ENCODE assay signal across 28 cellular contexts in genomic region chr17:9004961-9005285, GRCh38. TPM values are rescaled to one million over a fixed set of nuclear protein-coding genes. Genes with fewer than 3 reads are reported as not detected.
DNase-seq lines count a peak whose midpoint lies in the region; TF ChIP-seq lines count a peak whose summit lies in the region.
"Had no signal": no experiment of that assay in that cellular context is flagged by ENCODE, and none has a peak within 500 bp of the region (broad histone marks: within the 10 kb centered on the region; RNA-seq: fewer than 3 reads in every experiment).

No MANE protein-coding gene starts in this region.

- H3K36me3 ChIP-seq in HUES6 (ENCODE audit: control insufficient read depth, insufficient read depth, low read length), result no peaks in the 10 kb centered on the region
- no peaks in the 10 kb centered on the region for H3K36me3 ChIP-seq in endodermal cell (ENCODE audit: control insufficient read depth, insufficient read depth, low read length)

- 33 to 62% methylated on average over 1 to 6 of the region's 6 CpGs for WGBS in endodermal cell (ENCODE audit: insufficient coverage in 1 of 2, insufficient read length in 1 of 2), 2 experiments

- no peaks in the 10 kb centered on the region for H3K9me3 Mint-ChIP-seq in endodermal cell
- H3K9me3 Mint-ChIP-seq in nephron progenitor cell, result no peaks in the 10 kb centered on the region
- H3K9me3 Mint-ChIP-seq: stimulated activated naive B cell treated with anti-CD40 and anti-IgM and Interleukin-4, amounts not matched to agents 10 μg/mL and 1 μg/mL and 100 μg/mL, for 72 hours; T-helper 1 cell treated with Interleukin-12 subunit alpha and Interleukin-12 subunit beta and Interleukin-4 antibody, amounts not matched to agents 30 μg/mL and 1 μg/mL, for 36 hours had no signal

- H3K27ac ChIP-seq in HUES6 (ENCODE audit: low read depth, low read length), result no peak overlapping the region
- H3K27ac ChIP-seq in endodermal cell (ENCODE audit: low read depth, low read length), result no peak overlapping the region
- no peak overlapping the region for H3K27ac ChIP-seq in dorsolateral prefrontal cortex
- H3K27ac ChIP-seq: 22Rv1, body of pancreas, C4-2B, PC-9, SK-N-MC had no signal

- H3K36me3 Mint-ChIP-seq in endodermal cell (ENCODE audit: low read depth) (no peaks in the 10 kb centered on the region), nephron progenitor cell (ENCODE audit: low read depth) (no peaks in the 10 kb centered on the region)

- H3K27me3 Mint-ChIP-seq in endodermal cell (ENCODE audit: insufficient read depth), result peaks cover 87% of the 10 kb centered on the region
- H3K27me3 Mint-ChIP-seq in nephron progenitor cell (ENCODE audit: low read depth, poor library complexity), result peaks cover 80% of the 10 kb centered on the region

- no peak overlapping the region for H3K9ac ChIP-seq in HUES6 (ENCODE audit: low read length)
- no peak overlapping the region for H3K9ac ChIP-seq in endodermal cell (ENCODE audit: extremely low read depth, low read length, poor library complexity, severe bottlenecking)

- H3K9me3 ChIP-seq in HUES6 (ENCODE audit: control insufficient read depth, insufficient read depth, low read depth, low read length) (peaks cover 3% of the 10 kb centered on the region; the same call in 1 of the 2 replicates), endodermal cell (ENCODE audit: control insufficient read depth, low read length) (peaks cover 26% of the 10 kb centered on the region)
- H3K9me3 ChIP-seq: body of pancreas had no signal

- peaks cover 5% of the 10 kb centered on the region for H3K4me1 Mint-ChIP-seq in endodermal cell
- H3K4me1 Mint-ChIP-seq in nephron progenitor cell, result peaks cover 48% of the 10 kb centered on the region

- H3K4me3 Mint-ChIP-seq in endodermal cell, result peak overlapping the region; percentile 62
- peak overlapping the region; percentile 81 for H3K4me3 Mint-ChIP-seq in nephron progenitor cell
- H3K4me3 Mint-ChIP-seq: T-helper 1 cell treated with Interleukin-12 subunit alpha and Interleukin-12 subunit beta and Interleukin-4 antibody, amounts not matched to agents 30 μg/mL and 1 μg/mL, for 36 hours had no signal

- intact Hi-C loops in dorsolateral prefrontal cortex (cut with DNase I), result loop anchor here in 1 of 2 donors (10.0 kb wide), 1 partner anchor 50 kb away; no protein-coding TSS in a partner anchor

- H3K27ac Mint-ChIP-seq in endodermal cell (no peak overlapping the region), nephron progenitor cell (no peak overlapping the region)
- H3K27ac Mint-ChIP-seq: stimulated activated naive B cell treated with anti-CD40 and anti-IgM and Interleukin-4, amounts not matched to agents 10 μg/mL and 1 μg/mL and 100 μg/mL, for 72 hours; T-helper 1 cell treated with Interleukin-12 subunit alpha and Interleukin-12 subunit beta and Interleukin-4 antibody, amounts not matched to agents 30 μg/mL and 1 μg/mL, for 36 hours had no signal

- H3K4me1 ChIP-seq in HUES6 (ENCODE audit: control insufficient read depth, insufficient read depth, low read length) (peaks cover 20% of the 10 kb centered on the region), endodermal cell (ENCODE audit: control insufficient read depth, insufficient read depth, low read length) (no peaks in the 10 kb centered on the region)

- peak overlapping the region; percentile 62 for H3K4me3 ChIP-seq in HUES6 (ENCODE audit: low read depth, low read length)
- peak overlapping the region; percentile 80 for H3K4me3 ChIP-seq in endodermal cell (ENCODE audit: low read length)
- no peak overlapping the region for H3K4me3 ChIP-seq in dorsolateral prefrontal cortex
- H3K4me3 ChIP-seq: body of pancreas, PC-9, SK-N-MC had no signal

- DNase-seq in activated CD8-positive, alpha-beta memory T cell treated with anti-CD3 and anti-CD28 coated beads for 24 hours, result peak; percentile 51
- no peak for DNase-seq in activated CD8-positive, alpha-beta memory T cell treated with anti-CD3 and anti-CD28 coated beads, Interleukin-2, amount 50 U/mL, for 4 hours
- DNase-seq in endodermal cell (no peak), nephron progenitor cell (no peak), dorsolateral prefrontal cortex (no peak), medulla oblongata (ENCODE audit: extremely low spot score) (no peak)
- no peak for DNase-seq in stimulated activated CD4-positive, alpha-beta T cell treated with anti-CD3 and anti-CD28 coated beads, Interleukin-2, amount 100 ng/mL, for 48 hours
- DNase-seq: activated CD4-positive, alpha-beta T cell treated with anti-CD3 and anti-CD28 coated beads, Interleukin-2, amount 50 U/mL, for 48 hours; activated effector memory CD4-positive, alpha-beta T cell treated with Interleukin-2 at 50 U/mL for 16 hours; body of pancreas; DND-41; foreskin melanocyte; GF-D8; left cardiac atrium; NCI-H146; NCI-H226; NCI-H526 treated with DMSO at 0.1 percent for 48 hours; occipital lobe; PC-9; stimulated activated naive B cell treated with anti-CD40 and anti-IgM and Interleukin-4, amounts not matched to agents 10 μg/mL and 1 μg/mL and 100 μg/mL, for 72 hours had no signal

- TF ChIP-seq CTCF in endodermal cell (conservative IDR thresholded peaks at IDR 0.05) (no peak), nephron progenitor cell (IDR thresholded peaks at IDR 0.05) (no peak), dorsolateral prefrontal cortex (IDR thresholded peaks at IDR 0.05 in 54 of 56, conservative IDR thresholded peaks at IDR 0.05 in 2 of 56; ENCODE audit: low read depth in 1 of 56, partially characterized antibody in 56 of 56) (no peak)

- H3K27me3 ChIP-seq in HUES6 (ENCODE audit: control insufficient read depth, insufficient read depth, low read length) (peaks cover 93% of the 10 kb centered on the region), endodermal cell (ENCODE audit: control insufficient read depth, insufficient read depth, low read length, poor library complexity, severe bottlenecking) (peaks cover 78% of the 10 kb centered on the region), dorsolateral prefrontal cortex (peaks cover 0 to 82% (median 50%) of the 10 kb centered on the region in 45 donors)

RNA-seq across cellular contexts. Expression of gene NTN1, which starts 16.4 kb away (rescaled TPM):
- total RNA-seq in endodermal cell, result 10 to 100 TPM; 17.0 to 40.4 TPM
- polyA plus RNA-seq in endodermal cell (2013, experiment 1 of 2), result 14.7 TPM
- polyA plus RNA-seq in endodermal cell (2013, experiment 2 of 2), result 18.4 TPM
- 1 to 10 TPM; 2.2 to 9.8 (median 4.0) TPM for total RNA-seq in dorsolateral prefrontal cortex

RNA-seq across cellular contexts. Expression of gene PIK3R5, which starts 39.4 kb away (rescaled TPM):
- total RNA-seq in endodermal cell, result 10 to 100 TPM; 10.4 to 37.0 TPM
- 8.8 TPM for polyA plus RNA-seq in endodermal cell (2013, experiment 1 of 2)
- polyA plus RNA-seq in endodermal cell (2013, experiment 2 of 2), result 8.0 TPM
- total RNA-seq in dorsolateral prefrontal cortex, result 10 to 100 TPM in 3 of 120 experiments, 1 to 10 TPM in 117; 1.0 to 14.8 (median 4.9) TPM
- total RNA-seq: dermis microvascular lymphatic vessel endothelial cell, LHCN-M2, lung microvascular endothelial cell, PC-9 had no signal

Comparison
In these comparisons a context has a peak if more than half of its experiments do, and no peak if none do; other contexts are left out.
1. H3K4me3 ChIP-seq: peak in HUES6 (single experiment) and endodermal cell (single experiment); none in dorsolateral prefrontal cortex (0 of 59).